Comparison of ENCODE assay signal across 25 cellular contexts in genomic region chr9:16661816-16662215, GRCh38.
DNase-seq lines count a peak whose midpoint lies in the region; ATAC-seq, FAIRE-seq and TF ChIP-seq lines count a peak whose summit lies in the region.
"Had no signal": no experiment of that assay in that cellular context is flagged by ENCODE, and none has a peak within 500 bp of the region (broad histone marks: within the 10 kb centered on the region; RNA-seq: fewer than 3 reads in every experiment).

No MANE protein-coding gene starts in this region.

- no peak for ATAC-seq in GM19452 (IDR thresholded peaks at IDR 0.05; ENCODE audit: unreplicated experiment)
- ATAC-seq in pancreas = no peak
- ATAC-seq: A549 had no signal

- no peak overlapping the region for H3K27ac ChIP-seq in osteoblast (ENCODE audit: low read depth, low read length)
- H3K27ac ChIP-seq in pancreas = no peak overlapping the region
- H3K27ac ChIP-seq: A549; BLaER1 treated with 17β-estradiol and CSF1 and Interleukin-3, amounts not matched to agents 10 nM and 100 nM had no signal

- intact Hi-C loops in pancreas (cut with DNase I) = no loop called here

- H3K36me3 ChIP-seq in osteoblast (ENCODE audit: insufficient read depth, low read length) (no peaks in the 10 kb centered on the region), pancreas (no peaks in the 10 kb centered on the region)
- H3K36me3 ChIP-seq: BE2C; BLaER1 treated with 17β-estradiol and CSF1 and Interleukin-3, amounts not matched to agents 10 nM and 100 nM; HAP-1 had no signal

- 61 to 74% methylated on average over 1 of the region's 1 CpG for WGBS in pancreas, 2 donors

- no peak overlapping the region for H2AFZ ChIP-seq in osteoblast (ENCODE audit: low read length)

- no peak overlapping the region for H3K4me2 ChIP-seq in osteoblast (ENCODE audit: insufficient read depth, low read length)
- H3K4me2 ChIP-seq: A549; BLaER1 treated with 17β-estradiol and CSF1 and Interleukin-3, amounts not matched to agents 10 nM and 100 nM had no signal

- H3K27me3 ChIP-seq in osteoblast (ENCODE audit: insufficient read depth, low read length) (no peaks in the 10 kb centered on the region), pancreas (no peaks in the 10 kb centered on the region)
- H3K27me3 ChIP-seq: BE2C; BLaER1 treated with 17β-estradiol and CSF1 and Interleukin-3, amounts not matched to agents 10 nM and 100 nM had no signal

- H3K79me2 ChIP-seq in osteoblast (ENCODE audit: insufficient read depth, low read length) = peaks cover 62% of the 10 kb centered on the region

- TF ChIP-seq CTCF in astrocyte of the cerebellum (IDR thresholded peaks at IDR 0.05; ENCODE audit: low read depth, low read length, missing control alignments) (no peak), osteoblast (IDR thresholded peaks at IDR 0.05; ENCODE audit: extremely low read depth, low read depth, low read length) (no peak), pancreas (IDR thresholded peaks at IDR 0.05) (no peak)

- in situ Hi-C loops in astrocyte of the cerebellum (cut with HindIII; ENCODE audit: low sequenced_read_pairs) = no loop called here

- peak; percentile 59 for DNase-seq in DMS 273 (lab: John Stamatoyannopoulos, UW; ENCODE audit: unreplicated experiment)
- DNase-seq in astrocyte of the cerebellum (ENCODE audit: low read depth) = peak; percentile 52
- peak; percentile 27 for DNase-seq in osteoblast (ENCODE audit: insufficient read length, low spot score, missing footprints)
- no peak for DNase-seq in GDM1 (lab: John Stamatoyannopoulos, UW)
- no peak for DNase-seq in COLO668 (lab: John Stamatoyannopoulos, UW; ENCODE audit: unreplicated experiment)
- DNase-seq in pancreas = no peak
- DNase-seq: 8988T; ACHN; AML-193; BE2C; Calu3; CD4-positive, alpha-beta T cell; CD8-positive, alpha-beta memory T cell; COR-L47; DMS79; EL; GOT3; HFFc6 had no signal

- no peaks in the 10 kb centered on the region for H4K20me1 ChIP-seq in osteoblast (ENCODE audit: insufficient read depth, low read length)

- H3K4me1 ChIP-seq in osteoblast (ENCODE audit: insufficient read depth, low read length) (peaks cover 10% of the 10 kb centered on the region), pancreas (no peaks in the 10 kb centered on the region)
- H3K4me1 ChIP-seq: BE2C, HAP-1 had no signal

- no peak overlapping the region for H3K4me3 ChIP-seq in astrocyte of the cerebellum (ENCODE audit: low read depth, low read length)
- no peak overlapping the region for H3K4me3 ChIP-seq in osteoblast (ENCODE audit: insufficient read depth, low read length)
- no peak overlapping the region for H3K4me3 ChIP-seq in pancreas
- H3K4me3 ChIP-seq: A549; BLaER1 treated with 17β-estradiol and CSF1 and Interleukin-3, amounts not matched to agents 10 nM and 100 nM; HAP-1 had no signal

- H3K9me3 ChIP-seq in osteoblast (ENCODE audit: low read depth, low read length) (no peaks in the 10 kb centered on the region), pancreas (no peaks in the 10 kb centered on the region)
- H3K9me3 ChIP-seq: A549; BE2C; BLaER1 treated with 17β-estradiol and CSF1 and Interleukin-3, amounts not matched to agents 10 nM and 100 nM; HAP-1 had no signal

- FAIRE-seq in G401.6 (lab: Jason Lieb, UNC) = peak; percentile 53
- no peak for FAIRE-seq in pancreas (lab: Jason Lieb, UNC)
- FAIRE-seq: A549, GM12892, H54 had no signal

Comparison
In these comparisons a context has a peak if more than half of its experiments do, and no peak if none do; other contexts are left out.
1. DNase-seq: peak in DMS 273 (single experiment), astrocyte of the cerebellum (single experiment) and osteoblast (single experiment); none in GDM1 (single experiment), COLO668 (single experiment) and pancreas (0 of 6).